9 cellular contexts compared by ENCODE assay signal in genomic region chr11:613369-613968, GRCh38. TPM values are rescaled to one million over a fixed set of nuclear protein-coding genes. Genes with fewer than 3 reads are reported as not detected.
DNase-seq lines count a peak whose midpoint lies in the region; ATAC-seq and TF ChIP-seq lines count a peak whose summit lies in the region.
"Had no signal": no experiment of that assay in that cellular context is flagged by ENCODE, and none has a peak within 500 bp of the region (broad histone marks: within the 10 kb centered on the region; RNA-seq: fewer than 3 reads in every experiment).

No MANE protein-coding gene starts in this region.

- TF ChIP-seq CTCF in fibroblast of villous mesenchyme (IDR thresholded peaks at IDR 0.05; ENCODE audit: insufficient read depth, low read depth, low read length) (no peak), sigmoid colon (IDR thresholded peaks at IDR 0.05) (no peak)

- H3K27me3 ChIP-seq in sigmoid colon: no peaks in the 10 kb centered on the region

- H3K36me3 ChIP-seq in sigmoid colon: peaks cover 26 to 65% (median 46%) of the 10 kb centered on the region in 4 donors

- H3K4me3 ChIP-seq in fibroblast of villous mesenchyme (ENCODE audit: low read depth, low read length): no peak overlapping the region
- no peak overlapping the region for H3K4me3 ChIP-seq in sigmoid colon

- peaks cover 0 to 33% (median 27%) of the 10 kb centered on the region in 4 donors for H3K4me1 ChIP-seq in sigmoid colon

- TF ChIP-seq POLR2A in GM18505 (IDR thresholded peaks at IDR 0.05; ENCODE audit: borderline replicate concordance, extremely low read depth, insufficient read depth, insufficient read length) (peak; percentile 32), sigmoid colon (IDR thresholded peaks at IDR 0.05) (no peak)

- ATAC-seq in GM18505 (IDR thresholded peaks at IDR 0.05; ENCODE audit: unreplicated experiment) (no peak), HG03521 (IDR thresholded peaks at IDR 0.05; ENCODE audit: unreplicated experiment) (no peak)

- H3K27ac ChIP-seq in sigmoid colon: peak overlapping the region; percentile 82 to 95 (median 87)

- no peaks in the 10 kb centered on the region for H3K9me3 ChIP-seq in sigmoid colon

- peak; percentile 52 for DNase-seq in NK-92 treated with Interleukin-12 subunit alpha and Interleukin-12 subunit beta, amount 100 ng/mL, for 24 hours (lab: John Stamatoyannopoulos, UW)
- DNase-seq in activated T-cell treated with anti-CD3 and anti-CD28 coated beads for 48 hours (ENCODE audit: low read depth): peak; percentile 72
- peak; percentile 30 for DNase-seq in fibroblast of villous mesenchyme (ENCODE audit: low read depth)
- no peak for DNase-seq in sigmoid colon
- DNase-seq in cerebellar nuclear complex (lab: John Stamatoyannopoulos, UW): no peak
- no peak for DNase-seq in MV-4-11 (lab: John Stamatoyannopoulos, UW)

- TF ChIP-seq EP300 in sigmoid colon (IDR thresholded peaks at IDR 0.05): no peak

- intact Hi-C loops in sigmoid colon (cut with DNase I): no loop called here

- 23 to 62% methylated on average over 36 of the region's 36 CpGs for WGBS in sigmoid colon, 2 donors

RNA-seq across cellular contexts. Expression of gene IRF7, which starts 2.3 kb away (rescaled TPM):
- total RNA-seq in fibroblast of villous mesenchyme (7.7 and 8.2 TPM in 2 replicates), sigmoid colon (10 to 100 TPM in 3 of 4 donors, 1 to 10 TPM in 1; 8.6 to 18.2 (median 14.2) TPM)
- 10 to 100 TPM; 10.8 to 73.9 (median 26.8) TPM for polyA plus RNA-seq in sigmoid colon

RNA-seq across cellular contexts. Expression of gene CDHR5, which starts 11.3 kb away (rescaled TPM):
- total RNA-seq in fibroblast of villous mesenchyme (not detected in 2 replicates), sigmoid colon (1 to 10 TPM in 2 of 4 donors, not detected in 2; 1.8 to 1.9 TPM)
- 100 to 1,000 TPM in 1 of 3 donors, 10 to 100 TPM in 2; 18.0 to 136 (median 29.4) TPM for polyA plus RNA-seq in sigmoid colon
- total RNA-seq: temporal lobe had no signal

RNA-seq across cellular contexts. Expression of gene SCT, which starts 13.5 kb away (rescaled TPM):
- not detected in 2 replicates for total RNA-seq in fibroblast of villous mesenchyme
- not detected for total RNA-seq in sigmoid colon
- 1 to 10 TPM in 1 of 3 donors, not detected in 2; 1.1 TPM for polyA plus RNA-seq in sigmoid colon
- total RNA-seq: temporal lobe had no signal

RNA-seq across cellular contexts. Expression of gene DRD4, which starts 23.6 kb away (rescaled TPM):
- total RNA-seq in fibroblast of villous mesenchyme (not detected in 2 replicates), sigmoid colon (1 to 10 TPM in 1 of 4 donors, under 1 TPM in 1, not detected in 2; 0.41 to 2.2 TPM)
- polyA plus RNA-seq in sigmoid colon: under 1 TPM in 1 of 3 donors, not detected in 2; 0.28 TPM
- total RNA-seq: temporal lobe had no signal

RNA-seq across cellular contexts. Expression of gene PHRF1, which starts 37.2 kb away (rescaled TPM):
- 29.4 and 38.7 TPM in 2 replicates for total RNA-seq in fibroblast of villous mesenchyme
- 10 to 100 TPM; 11.8 to 21.2 (median 17.9) TPM for total RNA-seq in sigmoid colon
- polyA plus RNA-seq in sigmoid colon: 10 to 100 TPM in 2 of 3 donors, 1 to 10 TPM in 1; 6.6 to 29.3 (median 11.3) TPM

Comparison
In these comparisons a context has a peak if more than half of its experiments do, and no peak if none do; other contexts are left out.
1. DNase-seq: peak in NK-92 treated with Interleukin-12 subunit alpha and Interleukin-12 subunit beta, amount 100 ng/mL, for 24 hours (single experiment), activated T-cell treated with anti-CD3 and anti-CD28 coated beads for 48 hours (single experiment) and fibroblast of villous mesenchyme (single experiment); none in sigmoid colon (single experiment), cerebellar nuclear complex (0 of 2) and MV-4-11 (single experiment).